In the genomic region with DNA sequence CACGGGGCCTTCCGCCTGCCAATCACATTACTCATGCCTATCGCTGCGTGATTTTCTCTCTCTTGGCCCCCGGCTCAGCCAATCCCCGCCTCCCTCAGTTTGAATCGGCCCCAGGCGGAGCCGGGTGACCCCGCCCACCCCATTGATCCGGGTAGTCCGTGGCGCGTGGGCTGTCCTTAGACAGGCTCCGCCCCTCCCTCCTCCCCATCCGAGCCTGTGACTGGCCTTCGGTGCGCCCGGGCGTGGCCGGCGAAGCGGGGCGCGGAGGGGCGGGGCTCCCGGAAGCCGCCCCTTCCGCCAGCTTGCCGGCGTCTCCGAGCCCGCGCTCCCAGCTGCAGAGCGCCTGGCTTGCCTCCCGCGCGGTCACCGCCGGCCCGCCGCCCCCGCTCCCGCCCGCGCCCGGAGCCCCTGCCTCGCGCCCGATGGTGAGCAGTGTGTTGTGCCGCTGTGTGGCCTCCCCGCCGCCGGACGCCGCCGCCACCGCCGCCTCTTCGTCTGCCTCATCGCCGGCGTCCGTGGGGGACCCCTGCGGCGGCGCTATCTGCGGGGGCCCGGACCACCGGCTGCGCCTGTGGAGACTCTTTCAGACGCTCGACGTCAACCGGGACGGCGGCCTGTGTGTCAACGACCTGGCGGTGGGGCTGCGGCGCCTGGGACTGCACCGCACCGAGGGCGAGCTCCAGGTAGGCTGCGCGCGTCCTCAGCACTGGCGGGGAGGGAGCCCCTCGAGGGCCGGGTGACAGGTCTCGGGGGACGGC, we compare ENCODE assay signal across 8 cellular contexts. TPM values are rescaled to one million over a fixed set of nuclear protein-coding genes. Genes with fewer than 3 reads are reported as not detected.
DNase-seq lines count a peak whose midpoint lies in the region; ATAC-seq and TF ChIP-seq lines count a peak whose summit lies in the region.

TSS of gene SLC25A25 (plus strand) at position 335 of the 758 bp plus-strand sequence. CDS start at position 423, 88 bp downstream.

- H3K9me3 ChIP-seq in esophagus (ENCODE audit: control insufficient read depth in 2 of 2, insufficient read depth in 1 of 2, low read depth in 1 of 2, low read length in 1 of 2) (no peaks in the 10 kb centered on the region), muscle layer of colon (ENCODE audit: low read length) (no peaks in the 10 kb centered on the region)

- H3K27me3 Mint-ChIP-seq in activated T-cell treated with anti-CD3 and anti-CD28 coated beads, Interleukin-2, amount 50 U/mL, for 24 hours = no peaks in the 10 kb centered on the region

- H3K36me3 Mint-ChIP-seq in activated T-cell treated with anti-CD3 and anti-CD28 coated beads, Interleukin-2, amount 50 U/mL, for 24 hours (ENCODE audit: low read depth) = peaks cover 32% of the 10 kb centered on the region

- H3K27ac ChIP-seq in esophagus (ENCODE audit: low read depth in 2 of 2, low read length in 1 of 2) (peak within 1 kb of the TSS; percentile 95 to 99), muscle layer of colon (ENCODE audit: low read depth, low read length) (peak within 1 kb of the TSS; percentile 88)

- DNase-seq in DMS153 (lab: John Stamatoyannopoulos, UW) (peak; percentile 98), KBM-7 (peak; percentile 99)
- DNase-seq in activated T-cell treated with anti-CD3 and anti-CD28 coated beads, Interleukin-2, amount 50 U/mL, for 24 hours = peak; percentile 100
- peak; percentile 98 for DNase-seq in stimulated activated CD8-positive, alpha-beta memory T cell treated with anti-CD3 and anti-CD28 coated beads, Interleukin-7, amount 100 ng/mL, for 24 hours (ENCODE audit: low read depth)

- H3K36me3 ChIP-seq in esophagus (ENCODE audit: control insufficient read depth in 2 of 2, insufficient read depth in 2 of 2, low read length in 1 of 2) = peaks cover 0 to 6% of the 10 kb centered on the region in 2 donors
- H3K36me3 ChIP-seq in muscle layer of colon (ENCODE audit: insufficient read depth, low read length) = peaks cover 2% of the 10 kb centered on the region

- no peaks in the 10 kb centered on the region for H3K9me3 Mint-ChIP-seq in activated T-cell treated with anti-CD3 and anti-CD28 coated beads, Interleukin-2, amount 50 U/mL, for 24 hours

- H3K4me3 ChIP-seq in esophagus (ENCODE audit: low read depth in 1 of 2, low read length in 2 of 2) = peak within 1 kb of the TSS; percentile 79 to 98
- H3K4me3 ChIP-seq in muscle layer of colon (ENCODE audit: low read depth in 1 of 2, low read length in 2 of 2) = peak within 1 kb of the TSS; percentile 79 to 97

- WGBS in esophagus, 2 donors = 0% methylated on average over 64 to 92 of the region's 92 CpGs

- H3K27ac Mint-ChIP-seq in activated T-cell treated with anti-CD3 and anti-CD28 coated beads, Interleukin-2, amount 50 U/mL, for 24 hours = peak within 1 kb of the TSS; percentile 90

- peaks cover 8 to 14% of the 10 kb centered on the region in 2 donors for H3K4me1 ChIP-seq in esophagus (ENCODE audit: control insufficient read depth in 2 of 2, insufficient read depth in 2 of 2, low read length in 1 of 2)
- H3K4me1 ChIP-seq in muscle layer of colon (ENCODE audit: insufficient read depth, low read length) = peaks cover 51% of the 10 kb centered on the region

- in situ Hi-C loops in KBM-7 (cut with MboI; ENCODE audit: low pct_unique_long_range_greater_than_20kb, low sequenced_read_pairs) = no loop called here

- H3K4me3 Mint-ChIP-seq in activated T-cell treated with anti-CD3 and anti-CD28 coated beads, Interleukin-2, amount 50 U/mL, for 24 hours = peak within 1 kb of the TSS; percentile 94

- H3K27me3 ChIP-seq in esophagus (ENCODE audit: control insufficient read depth in 1 of 2, insufficient read depth in 2 of 2, low read length in 2 of 2) = no peaks in the 10 kb centered on the region
- no peaks in the 10 kb centered on the region for H3K27me3 ChIP-seq in muscle layer of colon (ENCODE audit: control insufficient read depth in 1 of 2, insufficient read depth in 2 of 2, low read length in 2 of 2)

- H3K4me1 Mint-ChIP-seq in activated T-cell treated with anti-CD3 and anti-CD28 coated beads, Interleukin-2, amount 50 U/mL, for 24 hours (ENCODE audit: low read depth) = peaks cover 63% of the 10 kb centered on the region

- peak within 1 kb of the TSS; percentile 87 for H3K9ac ChIP-seq in muscle layer of colon (ENCODE audit: low read length)

- peak; percentile 61 for ATAC-seq in GM21717 (IDR thresholded peaks at IDR 0.05; ENCODE audit: unreplicated experiment)

TF ChIP-seq in PFSK-1, 5 proteins besides CTCF, POLR2A, EP300 and RAD21:
- TF ChIP-seq SIN3A (IDR thresholded peaks at IDR 0.05; ENCODE audit: borderline replicate concordance, insufficient read depth, low read length) (no peak), POLR2AphosphoS5 (IDR thresholded peaks at IDR 0.05; ENCODE audit: low read depth, low read length) (0 out of 2 replicates have a peak, but pooled peaks have one; percentile 46), TAF1 (IDR thresholded peaks at IDR 0.05; ENCODE audit: borderline replicate concordance, insufficient read depth, low read length) (peak; percentile 80), FOXP2 (optimal IDR thresholded peaks at IDR 0.05; ENCODE audit: borderline replicate concordance, extremely low read depth, extremely low read length, insufficient read depth) (peak; percentile 58)
- TF ChIP-seq, protein P1, sequence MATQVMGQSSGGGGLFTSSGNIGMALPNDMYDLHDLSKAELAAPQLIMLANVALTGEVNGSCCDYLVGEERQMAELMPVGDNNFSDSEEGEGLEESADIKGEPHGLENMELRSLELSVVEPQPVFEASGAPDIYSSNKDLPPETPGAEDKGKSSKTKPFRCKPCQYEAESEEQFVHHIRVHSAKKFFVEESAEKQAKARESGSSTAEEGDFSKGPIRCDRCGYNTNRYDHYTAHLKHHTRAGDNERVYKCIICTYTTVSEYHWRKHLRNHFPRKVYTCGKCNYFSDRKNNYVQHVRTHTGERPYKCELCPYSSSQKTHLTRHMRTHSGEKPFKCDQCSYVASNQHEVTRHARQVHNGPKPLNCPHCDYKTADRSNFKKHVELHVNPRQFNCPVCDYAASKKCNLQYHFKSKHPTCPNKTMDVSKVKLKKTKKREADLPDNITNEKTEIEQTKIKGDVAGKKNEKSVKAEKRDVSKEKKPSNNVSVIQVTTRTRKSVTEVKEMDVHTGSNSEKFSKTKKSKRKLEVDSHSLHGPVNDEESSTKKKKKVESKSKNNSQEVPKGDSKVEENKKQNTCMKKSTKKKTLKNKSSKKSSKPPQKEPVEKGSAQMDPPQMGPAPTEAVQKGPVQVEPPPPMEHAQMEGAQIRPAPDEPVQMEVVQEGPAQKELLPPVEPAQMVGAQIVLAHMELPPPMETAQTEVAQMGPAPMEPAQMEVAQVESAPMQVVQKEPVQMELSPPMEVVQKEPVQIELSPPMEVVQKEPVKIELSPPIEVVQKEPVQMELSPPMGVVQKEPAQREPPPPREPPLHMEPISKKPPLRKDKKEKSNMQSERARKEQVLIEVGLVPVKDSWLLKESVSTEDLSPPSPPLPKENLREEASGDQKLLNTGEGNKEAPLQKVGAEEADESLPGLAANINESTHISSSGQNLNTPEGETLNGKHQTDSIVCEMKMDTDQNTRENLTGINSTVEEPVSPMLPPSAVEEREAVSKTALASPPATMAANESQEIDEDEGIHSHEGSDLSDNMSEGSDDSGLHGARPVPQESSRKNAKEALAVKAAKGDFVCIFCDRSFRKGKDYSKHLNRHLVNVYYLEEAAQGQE (IDR thresholded peaks at IDR 0.05; ENCODE audit: insufficient read depth in 1 of 2, low read depth in 2 of 2, low read length in 2 of 2) = no peak

RNA-seq across cellular contexts. Expression of gene SLC25A25, which starts in this region (rescaled TPM):
- polyA plus RNA-seq in PFSK-1 (2012; ENCODE audit: insufficient read length, low read depth) = 36.7 TPM
- polyA plus RNA-seq in esophagus = 1 to 10 TPM; 9.6 to 10.0 TPM

Comparison
In these comparisons a context has a peak if more than half of its experiments do, and no peak if none do; other contexts are left out.
1. Peak in every context shown above with its lines: DNase-seq, ATAC-seq, H3K4me3 ChIP-seq and H3K27ac ChIP-seq.